In genomic region chr2:216588771-216589363, GRCh38 we compare ENCODE assay signal across 24 cellular contexts. TPM values are rescaled to one million over a fixed set of nuclear protein-coding genes. Genes with fewer than 3 reads are reported as not detected.
DNase-seq lines count a peak whose midpoint lies in the region; ATAC-seq, FAIRE-seq and TF ChIP-seq lines count a peak whose summit lies in the region.
"Had no signal": no experiment of that assay in that cellular context is flagged by ENCODE, and none has a peak within 500 bp of the region (broad histone marks: within the 10 kb centered on the region; RNA-seq: fewer than 3 reads in every experiment).

No MANE protein-coding gene starts in this region.

- no peak for ATAC-seq in GM12878
- no peak for ATAC-seq in HG02970 (IDR thresholded peaks at IDR 0.05; ENCODE audit: low FRiP score, unreplicated experiment)
- ATAC-seq: PC-3 had no signal

- POLR2A ChIA-PET in MCF 10A (lab: Yijun Ruan, JAX) = no interaction called here
- POLR2A ChIA-PET in GM12878 (lab: Charles Lee) = interaction anchor here (0.6 to 0.8 kb wide), 2 partner anchors 24 to 66 kb away, joined by 3 to 4 read pairs; no protein-coding TSS in a partner anchor

- SMC1A ChIA-PET in GM12878 (lab: Charles Lee; ENCODE audit: uncharacterized antibody, unreplicated experiment) = interaction anchor here (0.9 to 1.3 kb wide), 3 partner anchors 10 to 366 kb away, joined by 3 to 4 read pairs (median 3); no protein-coding TSS in a partner anchor

- no peaks in the 10 kb centered on the region for H3K9me2 ChIP-seq in neural cell (ENCODE audit: insufficient read depth, low read length)

- no peaks in the 10 kb centered on the region for H3K27me3 ChIP-seq in mammary epithelial cell (ENCODE audit: insufficient read depth, low read length)
- H3K27me3 ChIP-seq in GM12878 (replicated peaks in 1 of 2; ENCODE audit: control insufficient read depth in 2 of 2, insufficient read depth in 2 of 2, low read length in 1 of 2) = peaks cover 5 to 6% of the 10 kb centered on the region in 2 experiments; a peak in 3 of 4 replicates
- H3K27me3 ChIP-seq in neural cell (ENCODE audit: insufficient read depth, low read depth, low read length) = no peaks in the 10 kb centered on the region
- H3K27me3 ChIP-seq: BE2C, MG63 had no signal

- DNase-seq in mammary epithelial cell (no peak), MCF 10A (ENCODE audit: unreplicated experiment) (no peak), GM12878 (ENCODE audit: low read depth, low spot score) (no peak), DMS79 (lab: John Stamatoyannopoulos, UW) (no peak)
- no peak for DNase-seq in central memory CD4-positive, alpha-beta T cell
- DNase-seq: BE2C; CD4-positive, alpha-beta memory T cell; DMS153; EL; Karpas-422; MG63; NCI-H1092; NCI-H1694; NCI-H2081 treated with DMSO at 0.1 percent for 48 hours; NCI-H345; NCI-H524 treated with DMSO at 0.1 percent for 48 hours; PC-3; RPMI8226; SHP77 treated with DMSO at 0.1 percent for 48 hours had no signal

- no peak overlapping the region for H3K27ac Mint-ChIP-seq in MCF 10A (ENCODE audit: low read depth, unreplicated experiment)

- H3K27me3 Mint-ChIP-seq in MCF 10A (ENCODE audit: insufficient read depth, unreplicated experiment) = peaks cover 12% of the 10 kb centered on the region

- H3K4me1 ChIP-seq in mammary epithelial cell (ENCODE audit: insufficient read depth, low read length) (no peaks in the 10 kb centered on the region), GM12878 (ENCODE audit: control insufficient read depth, insufficient read depth, low read length) (no peaks in the 10 kb centered on the region)
- H3K4me1 ChIP-seq: BE2C had no signal

- no peak for TF ChIP-seq POLR2A in GM12878 (IDR thresholded peaks at IDR 0.05; ENCODE audit: low read depth, low read length)

- H3K4me3 ChIP-seq in mammary epithelial cell (replicated peaks in 1 of 3; ENCODE audit: insufficient read depth in 1 of 3, low read depth in 2 of 3, low read length in 3 of 3) (no peak overlapping the region), GM12878 (no peak overlapping the region), neural cell (ENCODE audit: low read length) (no peak overlapping the region)
- H3K4me3 ChIP-seq: MG63 had no signal

- no peak overlapping the region for H3K4me3 Mint-ChIP-seq in MCF 10A (ENCODE audit: unreplicated experiment)
- H3K4me3 Mint-ChIP-seq: CD4-positive, alpha-beta memory T cell had no signal

- CTCF ChIA-PET in mammary epithelial cell (lab: Charles Lee; ENCODE audit: low non-redundant PET) = no interaction called here
- CTCF ChIA-PET in MCF 10A (lab: Yijun Ruan, JAX) = interaction anchor here (0.6 kb wide), 2 partner anchors 731 to 1056 kb away, joined by 3 to 4 read pairs; no protein-coding TSS in a partner anchor
- CTCF ChIA-PET in GM12878 (lab: Yijun Ruan, JAX) = no interaction called here

- no peaks in the 10 kb centered on the region for H3K9me3 Mint-ChIP-seq in MCF 10A (ENCODE audit: unreplicated experiment)

- 42% methylated on average over 6 of the region's 6 CpGs for WGBS in mammary epithelial cell (ENCODE audit: low coverage, missing lambda C conversion rate)
- WGBS in GM12878 (ENCODE audit: insufficient coverage, insufficient replicate concordance, low lambda C conversion rate, missing lambda C conversion rate) = 0% methylated on average over 6 of the region's 6 CpGs

- BruUV-seq in mammary epithelial cell (replicated peaks; lab: Mats Ljungman, UMichigan) (no TSS peak), MCF 10A (replicated peaks; lab: Mats Ljungman, UMichigan) (no TSS peak), GM12878 (replicated peaks; lab: Mats Ljungman, UMichigan) (no TSS peak)

- TF ChIP-seq CTCF in mammary epithelial cell (conservative IDR thresholded peaks at IDR 0.05 in 1 of 2, IDR thresholded peaks at IDR 0.05 in 1 of 2; ENCODE audit: extremely low read depth in 1 of 2, insufficient read depth in 1 of 2, low read depth in 1 of 2, low read length in 2 of 2) (no peak), MCF 10A (IDR thresholded peaks at IDR 0.05; ENCODE audit: unreplicated experiment) (no peak), GM12878 (IDR thresholded peaks at IDR 0.05 in 2 of 3, conservative IDR thresholded peaks at IDR 0.05 in 1 of 3; ENCODE audit: control insufficient read depth in 2 of 3, extremely low read depth in 1 of 3, insufficient read depth in 1 of 3, low read depth in 3 of 3, low read length in 3 of 3) (no peak), neural cell (IDR thresholded peaks at IDR 0.05; ENCODE audit: poor library complexity, severe bottlenecking) (no peak)

- H3K36me3 ChIP-seq in mammary epithelial cell (ENCODE audit: insufficient read depth, low read length) (no peaks in the 10 kb centered on the region), GM12878 (ENCODE audit: control insufficient read depth in 2 of 2, insufficient read depth in 2 of 2, low read length in 1 of 2) (no peaks in the 10 kb centered on the region), neural cell (ENCODE audit: insufficient read depth, low read length) (no peaks in the 10 kb centered on the region)
- H3K36me3 ChIP-seq: BE2C, MG63 had no signal

- H3K79me2 ChIP-seq in mammary epithelial cell (ENCODE audit: insufficient read depth, low read length) = no peaks in the 10 kb centered on the region
- H3K79me2 ChIP-seq in GM12878 (ENCODE audit: control insufficient read depth, insufficient read depth, low read length) = no peaks in the 10 kb centered on the region
- no peaks in the 10 kb centered on the region for H3K79me2 ChIP-seq in neural cell (replicated peaks; ENCODE audit: insufficient read depth, low read length)

- no peak for FAIRE-seq in GM12878 (lab: Jason Lieb, UNC)
- FAIRE-seq: GM12891, GM18507 had no signal

- dilution Hi-C loops in mammary epithelial cell (cut with HindIII; ENCODE audit: low sequenced_read_pairs) = no loop called here

- H3K27ac ChIP-seq in mammary epithelial cell (ENCODE audit: insufficient read depth, low read depth, low read length) (no peak overlapping the region), GM12878 (ENCODE audit: control insufficient read depth, insufficient read depth) (no peak overlapping the region), neural cell (ENCODE audit: low read length) (no peak overlapping the region)

- no peaks in the 10 kb centered on the region for H3K4me1 Mint-ChIP-seq in MCF 10A (ENCODE audit: insufficient read depth, unreplicated experiment)
- H3K4me1 Mint-ChIP-seq: CD4-positive, alpha-beta memory T cell had no signal

- TF ChIP-seq EP300 in GM12878 (IDR thresholded peaks at IDR 0.05; ENCODE audit: borderline replicate concordance in 1 of 2, control insufficient read depth in 1 of 2, low read depth in 2 of 2, low read length in 2 of 2) (no peak), neural cell (conservative IDR thresholded peaks at IDR 0.05; ENCODE audit: poor library complexity, severe bottlenecking) (peak; percentile 63)

- H3K4me2 ChIP-seq in mammary epithelial cell (ENCODE audit: insufficient read depth, low read depth, low read length) = no peak overlapping the region
- no peak overlapping the region for H3K4me2 ChIP-seq in GM12878 (ENCODE audit: control insufficient read depth, insufficient read depth)
- H3K4me2 ChIP-seq in neural cell (ENCODE audit: low read length) = no peak overlapping the region

- in situ Hi-C loops in mammary epithelial cell (cut with MboI; ENCODE audit: low sequenced_read_pairs in 2 of 2) (no loop called here), GM12878 (cut with MboI) (no loop called here)

- intact Hi-C loops in mammary epithelial cell (cut with micrococcal nuclease) (no loop called here), MCF 10A (cut with micrococcal nuclease) (no loop called here), GM12878 (cut with micrococcal nuclease; ENCODE audit: unreplicated experiment) (no loop called here)

- H2AFZ ChIP-seq in mammary epithelial cell (ENCODE audit: low read depth, low read length) (peak overlapping the region; percentile 36), GM12878 (ENCODE audit: control insufficient read depth, low read depth, low read length) (no peak overlapping the region), neural cell (ENCODE audit: low read depth, low read length) (no peak overlapping the region)

- no peaks in the 10 kb centered on the region for H3K9me3 ChIP-seq in mammary epithelial cell (replicated peaks; ENCODE audit: insufficient read depth, low read length)
- H3K9me3 ChIP-seq in GM12878 (replicated peaks; ENCODE audit: control insufficient read depth, insufficient read depth, low read length) = no peaks in the 10 kb centered on the region
- H3K9me3 ChIP-seq in neural cell (ENCODE audit: low read length) = no peaks in the 10 kb centered on the region
- H3K9me3 ChIP-seq: MG63 had no signal

- TF ChIP-seq RAD21 in GM12878 (IDR thresholded peaks at IDR 0.05; ENCODE audit: insufficient read depth, low read depth, low read length) (no peak), neural cell (conservative IDR thresholded peaks at IDR 0.05) (no peak)

- H3K36me3 Mint-ChIP-seq in MCF 10A (ENCODE audit: insufficient read depth, unreplicated experiment) = no peaks in the 10 kb centered on the region
- H3K36me3 Mint-ChIP-seq: CD4-positive, alpha-beta memory T cell; IgD-negative memory B cell had no signal

- RAD21 ChIA-PET in GM12878 (lab: Charles Lee; ENCODE audit: unreplicated experiment) = interaction anchor here (1.6 kb wide), 1 partner anchor 68 kb away, joined by 3 read pairs; no protein-coding TSS in a partner anchor

- no peaks in the 10 kb centered on the region for H3F3A ChIP-seq in neural cell (ENCODE audit: insufficient read depth, low read length, poor library complexity, severe bottlenecking)

- H3K9ac ChIP-seq in mammary epithelial cell (ENCODE audit: insufficient read depth, low read length) = no peak overlapping the region
- H3K9ac ChIP-seq in GM12878 (ENCODE audit: control insufficient read depth, insufficient read depth, low read length) = no peak overlapping the region
- H3K9ac ChIP-seq in neural cell (ENCODE audit: low read length) = no peak overlapping the region

- no peaks in the 10 kb centered on the region for H4K20me1 ChIP-seq in mammary epithelial cell (ENCODE audit: insufficient read depth, low read length)
- H4K20me1 ChIP-seq in GM12878 (ENCODE audit: control insufficient read depth, insufficient read depth) = no peaks in the 10 kb centered on the region
- H4K20me1 ChIP-seq in neural cell (ENCODE audit: insufficient read depth) = no peaks in the 10 kb centered on the region

RNA-seq across cellular contexts. Expression of gene IGFBP2, which starts 44.4 kb away (rescaled TPM):
- total RNA-seq in mammary epithelial cell (1,000 to 10,000 TPM in 1 of 2 donors, 100 to 1,000 TPM in 1; 782 to 1,729 TPM), MCF 10A (2022) (18.3 and 32.0 TPM in 2 replicates), GM12878 (2014; rRNA removed) (0.11 TPM in 1 of 2 replicates, not detected in the other), GM12878 (2014; rRNA removed; fragmentation: Illumina TruSeq; extraction: Trizol) (not detected in 2 replicates), GM12878 (2021) (0.43 and 0.49 TPM in 2 replicates)
- polyA plus RNA-seq in mammary epithelial cell (501 TPM), GM12878 (2011; rRNA removed) (0.62 and 1.5 TPM in 2 replicates), GM12878 (2014; fragmentation: Illumina TruSeq; extraction: Trizol) (not detected in 2 replicates), GM12878 (2014; fragmentation: Nextera tagmentation; extraction: Ambion mirVana) (not detected), GM12878 (2014; rRNA removed) (not detected in 2 replicates), GM12878 (2016; fragmentation: Nextera tagmentation; extraction: Ambion mirVana) (under 1 TPM; 0.28 to 0.38 TPM), neural cell (150 and 174 TPM in 2 replicates)
- polyA minus RNA-seq in mammary epithelial cell (221 TPM), neural cell (124 and 128 TPM in 2 replicates)
- 5.3 and 6.7 TPM in 2 replicates for total RNA-seq in GM12878 (2013; cell fraction: nucleolus; rRNA removed)
- 0.92 TPM for polyA plus RNA-seq in GM12878 (2011; ENCODE audit: low read depth)
- polyA plus RNA-seq in GM12878 (2011; cell fraction: cytosol; rRNA removed) = 1.7 and 1.8 TPM in 2 replicates
- 0.85 and 1.5 TPM in 2 replicates for polyA plus RNA-seq in GM12878 (2011; cell fraction: nucleus; rRNA removed)
- 5.5 and 5.7 TPM in 2 replicates for polyA plus RNA-seq in GM12878 (2012)
- 0.67 TPM in 1 of 2 replicates, not detected in the other for polyA minus RNA-seq in GM12878 (2011; rRNA and poly(A)+ RNA removed)
- not detected in 2 replicates for polyA minus RNA-seq in GM12878 (2011; cell fraction: cytosol; rRNA and poly(A)+ RNA removed)
- not detected in 2 replicates for polyA minus RNA-seq in GM12878 (2011; cell fraction: nucleus; rRNA and poly(A)+ RNA removed)
- total RNA-seq: CD4-positive, alpha-beta memory T cell had no signal
- polyA plus RNA-seq: CD4-positive, alpha-beta memory T cell; IgD-negative memory B cell had no signal

Comparison
In these comparisons a context has a peak if more than half of its experiments do, and no peak if none do; other contexts are left out.
1. RNA of gene IGFBP2, which starts 44.4 kb away (total RNA-seq): 782 to 1,729 TPM in mammary epithelial cell; 18.3 to 32.0 TPM in MCF 10A and 0.11 to 6.7 TPM in GM12878; every median in the first group is over 10 times any median in the second.